1 cellular context compared by ENCODE assay signal in genomic region chr16:81624718-81625543, GRCh38.
TF ChIP-seq lines count a peak whose summit lies in the region.

No MANE protein-coding gene starts in this region.

TF ChIP-seq in HepG2, 621 proteins besides CTCF, POLR2A, EP300 and RAD21 (continued from another document and continues in another):
- peak; percentile 38; the same call in 1 of the 2 replicates for TF ChIP-seq MTA1 (CRISPR knock-in tag; IDR thresholded peaks at IDR 0.05; ENCODE audit: borderline replicate concordance)
- TF ChIP-seq STAT5B (CRISPR knock-in tag; IDR thresholded peaks at IDR 0.05) = no peak
- TF ChIP-seq NR2F6 (IDR thresholded peaks at IDR 0.05) = peak; percentile 97
- peak; percentile 92 for TF ChIP-seq NR2F6 (CRISPR knock-in tag; IDR thresholded peaks at IDR 0.05)
- TF ChIP-seq ZNF296 (CRISPR knock-in tag; conservative IDR thresholded peaks at IDR 0.05) = no peak
- no peak for TF ChIP-seq THAP11 (CRISPR knock-in tag; IDR thresholded peaks at IDR 0.05)
- TF ChIP-seq MLXIP (CRISPR knock-in tag; IDR thresholded peaks at IDR 0.05; ENCODE audit: borderline replicate concordance) = no peak
- TF ChIP-seq, protein P1, sequence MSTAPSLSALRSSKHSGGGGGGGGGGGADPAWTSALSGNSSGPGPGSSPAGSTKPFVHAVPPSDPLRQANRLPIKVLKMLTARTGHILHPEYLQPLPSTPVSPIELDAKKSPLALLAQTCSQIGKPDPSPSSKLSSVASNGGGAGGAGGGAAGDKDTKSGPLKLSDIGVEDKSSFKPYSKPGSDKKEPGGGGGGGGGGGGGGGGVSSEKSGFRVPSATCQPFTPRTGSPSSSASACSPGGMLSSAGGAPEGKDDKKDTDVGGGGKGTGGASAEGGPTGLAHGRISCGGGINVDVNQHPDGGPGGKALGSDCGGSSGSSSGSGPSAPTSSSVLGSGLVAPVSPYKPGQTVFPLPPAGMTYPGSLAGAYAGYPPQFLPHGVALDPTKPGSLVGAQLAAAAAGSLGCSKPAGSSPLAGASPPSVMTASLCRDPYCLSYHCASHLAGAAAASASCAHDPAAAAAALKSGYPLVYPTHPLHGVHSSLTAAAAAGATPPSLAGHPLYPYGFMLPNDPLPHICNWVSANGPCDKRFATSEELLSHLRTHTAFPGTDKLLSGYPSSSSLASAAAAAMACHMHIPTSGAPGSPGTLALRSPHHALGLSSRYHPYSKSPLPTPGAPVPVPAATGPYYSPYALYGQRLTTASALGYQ (CRISPR knock-in tag; IDR thresholded peaks at IDR 0.05) = no peak
- TF ChIP-seq KDM3A (CRISPR knock-in tag; IDR thresholded peaks at IDR 0.05; ENCODE audit: low read depth) = peak; percentile 26; the same call in 1 of the 2 replicates
- TF ChIP-seq PCBP2 (optimal IDR thresholded peaks at IDR 0.05; ENCODE audit: low read depth, low read length, poor library complexity, severe bottlenecking) = no peak
- peak; percentile 63 for TF ChIP-seq ZFX (CRISPR knock-in tag; IDR thresholded peaks at IDR 0.05; ENCODE audit: low read depth)
- TF ChIP-seq ZNF607 (CRISPR knock-in tag; IDR thresholded peaks at IDR 0.05; ENCODE audit: borderline replicate concordance) = no peak
- TF ChIP-seq ZNF766 (CRISPR knock-in tag; IDR thresholded peaks at IDR 0.05; ENCODE audit: borderline replicate concordance) = no peak
- no peak for TF ChIP-seq DNMT3B (CRISPR knock-in tag; conservative IDR thresholded peaks at IDR 0.05)
- 0 out of 2 replicates have a peak, but pooled peaks have one; percentile 79 for TF ChIP-seq ZNF512B (CRISPR knock-in tag; IDR thresholded peaks at IDR 0.05; ENCODE audit: borderline replicate concordance)
- TF ChIP-seq BCLAF1 (IDR thresholded peaks at IDR 0.05) = no peak
- TF ChIP-seq, protein P2, sequence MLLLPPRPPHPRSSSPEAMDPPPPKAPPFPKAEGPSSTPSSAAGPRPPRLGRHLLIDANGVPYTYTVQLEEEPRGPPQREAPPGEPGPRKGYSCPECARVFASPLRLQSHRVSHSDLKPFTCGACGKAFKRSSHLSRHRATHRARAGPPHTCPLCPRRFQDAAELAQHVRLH (CRISPR knock-in tag; IDR thresholded peaks at IDR 0.05; ENCODE audit: borderline replicate concordance, low read depth) = peak; percentile 26; the same call in 1 of the 2 replicates
- peak; percentile 27; the same call in 1 of the 2 replicates for TF ChIP-seq REPIN1 (CRISPR knock-in tag; IDR thresholded peaks at IDR 0.05; ENCODE audit: borderline replicate concordance, low read depth)
- no peak for TF ChIP-seq ZNF558 (CRISPR knock-in tag; IDR thresholded peaks at IDR 0.05; ENCODE audit: borderline replicate concordance)
- TF ChIP-seq, protein P3, sequence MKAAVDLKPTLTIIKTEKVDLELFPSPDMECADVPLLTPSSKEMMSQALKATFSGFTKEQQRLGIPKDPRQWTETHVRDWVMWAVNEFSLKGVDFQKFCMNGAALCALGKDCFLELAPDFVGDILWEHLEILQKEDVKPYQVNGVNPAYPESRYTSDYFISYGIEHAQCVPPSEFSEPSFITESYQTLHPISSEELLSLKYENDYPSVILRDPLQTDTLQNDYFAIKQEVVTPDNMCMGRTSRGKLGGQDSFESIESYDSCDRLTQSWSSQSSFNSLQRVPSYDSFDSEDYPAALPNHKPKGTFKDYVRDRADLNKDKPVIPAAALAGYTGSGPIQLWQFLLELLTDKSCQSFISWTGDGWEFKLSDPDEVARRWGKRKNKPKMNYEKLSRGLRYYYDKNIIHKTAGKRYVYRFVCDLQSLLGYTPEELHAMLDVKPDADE (CRISPR knock-in tag; IDR thresholded peaks at IDR 0.05) = no peak
- TF ChIP-seq NBN (conservative IDR thresholded peaks at IDR 0.05) = no peak
- TF ChIP-seq MED8 (CRISPR knock-in tag; IDR thresholded peaks at IDR 0.05; ENCODE audit: insufficient replicate concordance) = no peak
- no peak for TF ChIP-seq HNRNPUL1 (IDR thresholded peaks at IDR 0.05; ENCODE audit: low read depth, low read length)
- TF ChIP-seq, protein P4, sequence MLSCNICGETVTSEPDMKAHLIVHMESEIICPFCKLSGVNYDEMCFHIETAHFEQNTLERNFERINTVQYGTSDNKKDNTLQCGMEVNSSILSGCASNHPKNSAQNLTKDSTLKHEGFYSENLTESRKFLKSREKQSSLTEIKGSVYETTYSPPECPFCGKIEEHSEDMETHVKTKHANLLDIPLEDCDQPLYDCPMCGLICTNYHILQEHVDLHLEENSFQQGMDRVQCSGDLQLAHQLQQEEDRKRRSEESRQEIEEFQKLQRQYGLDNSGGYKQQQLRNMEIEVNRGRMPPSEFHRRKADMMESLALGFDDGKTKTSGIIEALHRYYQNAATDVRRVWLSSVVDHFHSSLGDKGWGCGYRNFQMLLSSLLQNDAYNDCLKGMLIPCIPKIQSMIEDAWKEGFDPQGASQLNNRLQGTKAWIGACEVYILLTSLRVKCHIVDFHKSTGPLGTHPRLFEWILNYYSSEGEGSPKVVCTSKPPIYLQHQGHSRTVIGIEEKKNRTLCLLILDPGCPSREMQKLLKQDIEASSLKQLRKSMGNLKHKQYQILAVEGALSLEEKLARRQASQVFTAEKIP (CRISPR knock-in tag; IDR thresholded peaks at IDR 0.05; ENCODE audit: borderline replicate concordance) = no peak
- TF ChIP-seq, protein P5, sequence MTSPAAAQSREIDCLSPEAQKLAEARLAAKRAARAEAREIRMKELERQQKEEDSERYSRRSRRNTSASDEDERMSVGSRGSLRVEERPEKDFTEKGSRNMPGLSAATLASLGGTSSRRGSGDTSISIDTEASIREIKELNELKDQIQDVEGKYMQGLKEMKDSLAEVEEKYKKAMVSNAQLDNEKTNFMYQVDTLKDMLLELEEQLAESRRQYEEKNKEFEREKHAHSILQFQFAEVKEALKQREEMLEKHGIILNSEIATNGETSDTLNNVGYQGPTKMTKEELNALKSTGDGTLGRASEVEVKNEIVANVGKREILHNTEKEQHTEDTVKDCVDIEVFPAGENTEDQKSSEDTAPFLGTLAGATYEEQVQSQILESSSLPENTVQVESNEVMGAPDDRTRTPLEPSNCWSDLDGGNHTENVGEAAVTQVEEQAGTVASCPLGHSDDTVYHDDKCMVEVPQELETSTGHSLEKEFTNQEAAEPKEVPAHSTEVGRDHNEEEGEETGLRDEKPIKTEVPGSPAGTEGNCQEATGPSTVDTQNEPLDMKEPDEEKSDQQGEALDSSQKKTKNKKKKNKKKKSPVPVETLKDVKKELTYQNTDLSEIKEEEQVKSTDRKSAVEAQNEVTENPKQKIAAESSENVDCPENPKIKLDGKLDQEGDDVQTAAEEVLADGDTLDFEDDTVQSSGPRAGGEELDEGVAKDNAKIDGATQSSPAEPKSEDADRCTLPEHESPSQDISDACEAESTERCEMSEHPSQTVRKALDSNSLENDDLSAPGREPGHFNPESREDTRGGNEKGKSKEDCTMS (CRISPR knock-in tag; conservative IDR thresholded peaks at IDR 0.05) = no peak
- no peak for TF ChIP-seq YEATS2 (CRISPR knock-in tag; IDR thresholded peaks at IDR 0.05; ENCODE audit: borderline replicate concordance)
- no peak for TF ChIP-seq MZF1 (CRISPR knock-in tag; IDR thresholded peaks at IDR 0.05; ENCODE audit: borderline replicate concordance)
- TF ChIP-seq RFXAP (CRISPR knock-in tag; IDR thresholded peaks at IDR 0.05; ENCODE audit: borderline replicate concordance) = no peak
- no peak for TF ChIP-seq ZNF570 (CRISPR knock-in tag; IDR thresholded peaks at IDR 0.05; ENCODE audit: borderline replicate concordance)
- no peak for TF ChIP-seq RBFOX2 (IDR thresholded peaks at IDR 0.05; ENCODE audit: low read depth, low read length)
- TF ChIP-seq HNRNPH1 (optimal IDR thresholded peaks at IDR 0.05; ENCODE audit: low read depth, low read length) = no peak
- no peak for TF ChIP-seq HBP1 (CRISPR knock-in tag; IDR thresholded peaks at IDR 0.05; ENCODE audit: low read depth)
- no peak for TF ChIP-seq FOXM1 (CRISPR knock-in tag; IDR thresholded peaks at IDR 0.05)
- TF ChIP-seq, protein P6, sequence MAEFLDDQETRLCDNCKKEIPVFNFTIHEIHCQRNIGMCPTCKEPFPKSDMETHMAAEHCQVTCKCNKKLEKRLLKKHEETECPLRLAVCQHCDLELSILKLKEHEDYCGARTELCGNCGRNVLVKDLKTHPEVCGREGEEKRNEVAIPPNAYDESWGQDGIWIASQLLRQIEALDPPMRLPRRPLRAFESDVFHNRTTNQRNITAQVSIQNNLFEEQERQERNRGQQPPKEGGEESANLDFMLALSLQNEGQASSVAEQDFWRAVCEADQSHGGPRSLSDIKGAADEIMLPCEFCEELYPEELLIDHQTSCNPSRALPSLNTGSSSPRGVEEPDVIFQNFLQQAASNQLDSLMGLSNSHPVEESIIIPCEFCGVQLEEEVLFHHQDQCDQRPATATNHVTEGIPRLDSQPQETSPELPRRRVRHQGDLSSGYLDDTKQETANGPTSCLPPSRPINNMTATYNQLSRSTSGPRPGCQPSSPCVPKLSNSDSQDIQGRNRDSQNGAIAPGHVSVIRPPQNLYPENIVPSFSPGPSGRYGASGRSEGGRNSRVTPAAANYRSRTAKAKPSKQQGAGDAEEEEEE (CRISPR knock-in tag; IDR thresholded peaks at IDR 0.05; ENCODE audit: borderline replicate concordance) = no peak
- TF ChIP-seq EEA1 (CRISPR knock-in tag; IDR thresholded peaks at IDR 0.05; ENCODE audit: borderline replicate concordance) = no peak; the same call in 1 of the 2 replicates
- peak; percentile 75; the same call in 1 of the 2 replicates for TF ChIP-seq TBX2 (CRISPR knock-in tag; IDR thresholded peaks at IDR 0.05; ENCODE audit: borderline replicate concordance)
